ENCODE assay signal across 5 cellular contexts in genomic region chr15:90228960-90229359, GRCh38. TPM values are rescaled to one million over a fixed set of nuclear protein-coding genes. Genes with fewer than 3 reads are reported as not detected.
DNase-seq lines count a peak whose midpoint lies in the region; ATAC-seq lines count a peak whose summit lies in the region.
"Had no signal": no experiment of that assay in that cellular context is flagged by ENCODE, and none has a peak within 500 bp of the region (broad histone marks: within the 10 kb centered on the region; RNA-seq: fewer than 3 reads in every experiment).

No MANE protein-coding gene starts in this region.

- peak overlapping the region; percentile 42 for H3K27ac Mint-ChIP-seq in activated CD4-positive, alpha-beta T cell treated with anti-CD3 and anti-CD28 coated beads for 36 hours

- intact Hi-C loops in activated CD4-positive, alpha-beta T cell treated with anti-CD3 and anti-CD28 coated beads for 36 hours (cut with DNase I, micrococcal nuclease) = no loop called here

- POLR2A ChIA-PET in activated CD4-positive, alpha-beta T cell treated with anti-CD3 and anti-CD28 coated beads for 36 hours (lab: Charles Lee) = no interaction called here

- DNase-seq in activated CD4-positive, alpha-beta T cell treated with anti-CD3 and anti-CD28 coated beads for 36 hours = no peak
- DNase-seq in activated CD4-positive, alpha-beta T cell treated with anti-CD3 and anti-CD28 coated beads, Interleukin-2, amount 50 U/mL, for 48 hours = no peak
- DNase-seq: 8988T, mesenchymal stem cell, NCI-H2171 treated with DMSO at 0.1 percent for 48 hours had no signal

- no peak overlapping the region for H3K4me3 Mint-ChIP-seq in activated CD4-positive, alpha-beta T cell treated with anti-CD3 and anti-CD28 coated beads for 36 hours

- H3K36me3 Mint-ChIP-seq in activated CD4-positive, alpha-beta T cell treated with anti-CD3 and anti-CD28 coated beads for 36 hours (ENCODE audit: low read depth) = peaks cover 41% of the 10 kb centered on the region

- no peaks in the 10 kb centered on the region for H3K9me3 Mint-ChIP-seq in activated CD4-positive, alpha-beta T cell treated with anti-CD3 and anti-CD28 coated beads for 36 hours (ENCODE audit: low read depth)

- no peaks in the 10 kb centered on the region for H3K27me3 Mint-ChIP-seq in activated CD4-positive, alpha-beta T cell treated with anti-CD3 and anti-CD28 coated beads for 36 hours

- H3K4me1 Mint-ChIP-seq in activated CD4-positive, alpha-beta T cell treated with anti-CD3 and anti-CD28 coated beads for 36 hours = peaks cover 35% of the 10 kb centered on the region

- no peak for ATAC-seq in activated CD4-positive, alpha-beta T cell treated with anti-CD3 and anti-CD28 coated beads for 36 hours

- CTCF ChIA-PET in activated CD4-positive, alpha-beta T cell treated with anti-CD3 and anti-CD28 coated beads for 36 hours (lab: Charles Lee) = interaction anchor here (0.6 kb wide), 1 partner anchor 354 kb away, joined by 4 read pairs; no protein-coding TSS in a partner anchor

RNA-seq across cellular contexts. Expression of gene CIB1, which starts 4.8 kb away (rescaled TPM):
- 100 to 1,000 TPM; 135 to 140 TPM for total RNA-seq in activated CD4-positive, alpha-beta T cell treated with anti-CD3 and anti-CD28 coated beads for 36 hours

RNA-seq across cellular contexts. Expression of gene GDPGP1, which starts 5.0 kb away (rescaled TPM):
- total RNA-seq in activated CD4-positive, alpha-beta T cell treated with anti-CD3 and anti-CD28 coated beads for 36 hours = 1 to 10 TPM; 5.6 to 6.6 TPM

RNA-seq across cellular contexts. Expression of gene TTLL13, which starts 20.4 kb away (rescaled TPM):
- total RNA-seq in activated CD4-positive, alpha-beta T cell treated with anti-CD3 and anti-CD28 coated beads for 36 hours = under 1 TPM; 0.39 to 0.46 TPM

RNA-seq across cellular contexts. Expression of gene SEMA4B, which starts 27.8 kb away (rescaled TPM):
- 10 to 100 TPM; 12.5 to 15.8 TPM for total RNA-seq in activated CD4-positive, alpha-beta T cell treated with anti-CD3 and anti-CD28 coated beads for 36 hours

RNA-seq across cellular contexts. Expression of gene NGRN, which starts 36.5 kb away (rescaled TPM):
- total RNA-seq in activated CD4-positive, alpha-beta T cell treated with anti-CD3 and anti-CD28 coated beads for 36 hours = 10 to 100 TPM; 22.0 to 23.9 TPM
